ENCODE assay signal across 29 cellular contexts in the genomic region with DNA sequence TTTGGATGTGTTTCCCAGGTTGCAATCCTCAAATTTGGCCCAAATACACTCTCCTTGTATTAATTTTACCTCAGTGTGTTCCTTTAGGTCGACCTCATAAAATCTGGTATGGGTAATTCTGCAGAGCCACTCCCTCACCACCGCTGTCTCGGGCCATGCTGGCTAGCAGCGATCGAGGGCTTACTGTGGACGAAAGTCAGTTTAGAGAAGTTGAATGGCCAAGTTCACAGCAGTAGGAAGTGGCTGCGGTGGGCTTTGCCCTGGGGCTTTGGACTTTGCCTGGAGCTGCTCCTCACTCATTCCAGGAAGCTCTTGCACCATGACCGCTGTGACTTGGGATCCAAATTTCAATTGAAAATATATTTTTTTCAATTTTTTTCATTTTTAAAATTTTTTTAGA.
"Had no signal": no experiment of that assay in that cellular context is flagged by ENCODE, and none has a peak within 500 bp of the region (broad histone marks: within the 10 kb centered on the region; RNA-seq: fewer than 3 reads in every experiment).

No MANE protein-coding gene starts in this region.

- DNase-seq: activated CD4-positive, alpha-beta T cell treated with anti-CD3 and anti-CD28 coated beads for 4 hours; activated CD4-positive, alpha-beta T cell treated with anti-CD3 and anti-CD28 coated beads, Interleukin-2, amount 50 U/mL, for 48 hours; activated CD8-positive, alpha-beta memory T cell treated with anti-CD3 and anti-CD28 coated beads for 24 hours; activated effector memory CD4-positive, alpha-beta T cell treated with anti-CD3 and anti-CD28 coated beads, Interleukin-2, amount 50 U/mL, for 16 hours; activated naive CD4-positive, alpha-beta T cell treated with anti-CD3 and anti-CD28 coated beads for 36 hours; activated naive CD8-positive, alpha-beta T cell treated with anti-CD3 and anti-CD28 coated beads for 36 hours; adrenal gland; aorta; body of pancreas; dermis blood vessel endothelial cell; effector CD4-positive, alpha-beta T cell; foreskin keratinocyte; heart left ventricle; hypothalamus; immature natural killer cell; kidney; left colon; mammary epithelial cell; naive B cell; nephron progenitor cell; pancreas; retina; stimulated activated naive B cell treated with anti-CD40 and anti-IgM and Interleukin-4, amounts not matched to agents 10 μg/mL and 1 μg/mL and 100 μg/mL, for 72 hours; tibial artery had no signal

- ATAC-seq: body of pancreas; foreskin keratinocyte; heart left ventricle; left colon; pancreas; sciatic nerve; stimulated activated naive B cell treated with anti-CD40 and anti-IgM and Interleukin-4, amounts not matched to agents 10 μg/mL and 1 μg/mL and 100 μg/mL, for 72 hours had no signal

- H3K4me3 ChIP-seq: adrenal gland, body of pancreas, esophagus muscularis mucosa, heart left ventricle, pancreas, prostate gland, skin epidermis, suprapubic skin, tibial artery had no signal
